8 cellular contexts compared by ENCODE assay signal in genomic region chr1:15834406-15835204, GRCh38. TPM values are rescaled to one million over a fixed set of nuclear protein-coding genes. Genes with fewer than 3 reads are reported as not detected.
DNase-seq lines count a peak whose midpoint lies in the region; ATAC-seq, FAIRE-seq and TF ChIP-seq lines count a peak whose summit lies in the region.

No MANE protein-coding gene starts in this region.

- H3K36me3 ChIP-seq in astrocyte (ENCODE audit: insufficient read depth, low read length) (no peaks in the 10 kb centered on the region), hepatocyte (replicated peaks; ENCODE audit: insufficient read depth, low read depth) (no peaks in the 10 kb centered on the region)

- peaks cover 3% of the 10 kb centered on the region for H3K36me3 Mint-ChIP-seq in astrocyte (ENCODE audit: low read depth, unreplicated experiment)

- 1% methylated on average over 64 of the region's 77 CpGs for WGBS in hepatocyte (ENCODE audit: low lambda C conversion rate, missing lambda C conversion rate)

- H2AFZ ChIP-seq in astrocyte (ENCODE audit: low read depth, low read length) (peak overlapping the region; percentile 73), hepatocyte (peak overlapping the region; percentile 47)

- H3K27ac Mint-ChIP-seq in astrocyte (ENCODE audit: unreplicated experiment), result peak overlapping the region; percentile 98

- ATAC-seq in GM18502 (IDR thresholded peaks at IDR 0.05; ENCODE audit: poor library complexity, unreplicated experiment) (peak; percentile 52), HG02970 (IDR thresholded peaks at IDR 0.05; ENCODE audit: low FRiP score, unreplicated experiment) (peak; percentile 42)

- peak overlapping the region; percentile 97 for H3K4me2 ChIP-seq in astrocyte (ENCODE audit: low read length)
- H3K4me2 ChIP-seq in hepatocyte, result peak overlapping the region; percentile 89

- H4K20me1 ChIP-seq in astrocyte (ENCODE audit: insufficient read depth, low read length) (no peaks in the 10 kb centered on the region), hepatocyte (ENCODE audit: insufficient read depth, poor library complexity, severe bottlenecking) (no peaks in the 10 kb centered on the region)

- FAIRE-seq in astrocyte (lab: Jason Lieb, UNC) (no peak), D721Med (lab: Jason Lieb, UNC) (no peak)

- H3K9me3 ChIP-seq in astrocyte (ENCODE audit: insufficient read depth, low read depth, low read length) (no peaks in the 10 kb centered on the region), hepatocyte (ENCODE audit: low read depth) (no peaks in the 10 kb centered on the region)

- DNase-seq in NCI-H2029 (lab: John Stamatoyannopoulos, UW), result peak; percentile 94
- DNase-seq in T-helper 22 cell (ENCODE audit: low read depth), result peak; percentile 80
- DNase-seq in astrocyte (ENCODE audit: low read depth), result peak; percentile 91
- peak; percentile 95 for DNase-seq in hepatocyte (ENCODE audit: low spot score)
- peak; percentile 97 for DNase-seq in retina
- DNase-seq in D721Med (ENCODE audit: insufficient read length, low spot score), result no peak

- peak overlapping the region; percentile 94 for H3K4me3 ChIP-seq in astrocyte (ENCODE audit: insufficient read depth, low read depth, low read length)
- peak overlapping the region; percentile 76 for H3K4me3 ChIP-seq in hepatocyte

- H3K27ac ChIP-seq in astrocyte (ENCODE audit: low read depth, low read length) (peak overlapping the region; percentile 98), hepatocyte (peak overlapping the region; percentile 99)

- peaks cover 10% of the 10 kb centered on the region for H3K4me1 Mint-ChIP-seq in astrocyte (ENCODE audit: low read depth, unreplicated experiment)

- peak overlapping the region; percentile 97 for H3K9ac ChIP-seq in astrocyte (ENCODE audit: low read length)

- no peaks in the 10 kb centered on the region for H3K9me2 ChIP-seq in hepatocyte (replicated peaks; ENCODE audit: insufficient read depth)

- no peaks in the 10 kb centered on the region for H3K27me3 Mint-ChIP-seq in astrocyte (ENCODE audit: low read depth, unreplicated experiment)

- TF ChIP-seq CTCF in astrocyte (IDR thresholded peaks at IDR 0.05; ENCODE audit: insufficient read depth, low read depth, low read length) (no peak), hepatocyte (IDR thresholded peaks at IDR 0.05; ENCODE audit: poor library complexity) (no peak), D721Med (IDR thresholded peaks at IDR 0.05; ENCODE audit: insufficient read depth, missing control alignments) (no peak)

- H3K4me3 Mint-ChIP-seq in astrocyte (ENCODE audit: unreplicated experiment), result peak overlapping the region; percentile 93

- H3K9me3 Mint-ChIP-seq in astrocyte (ENCODE audit: unreplicated experiment), result no peaks in the 10 kb centered on the region

- no peaks in the 10 kb centered on the region for H3K27me3 ChIP-seq in astrocyte (ENCODE audit: insufficient read depth, low read length)
- H3K27me3 ChIP-seq in hepatocyte, result no peaks in the 10 kb centered on the region

- H3K4me1 ChIP-seq in astrocyte (ENCODE audit: insufficient read depth, low read length), result no peaks in the 10 kb centered on the region
- H3K4me1 ChIP-seq in hepatocyte (ENCODE audit: insufficient read depth), result peaks cover 7% of the 10 kb centered on the region

- H3K79me2 ChIP-seq in astrocyte (ENCODE audit: insufficient read depth, low read length) (peaks cover 12% of the 10 kb centered on the region), hepatocyte (peaks cover 32% of the 10 kb centered on the region)

RNA-seq across cellular contexts. Expression of gene SPEN, which starts 12.9 kb away (rescaled TPM):
- total RNA-seq in astrocyte, result 33.2 and 35.0 TPM in 2 replicates
- 23.7 and 25.9 TPM in 2 replicates for total RNA-seq in hepatocyte
- 22.7 and 24.3 TPM in 2 replicates for polyA plus RNA-seq in hepatocyte

RNA-seq across cellular contexts. Expression of gene UQCRHL, which starts 27.2 kb away (rescaled TPM):
- total RNA-seq in astrocyte (1.3 and 1.7 TPM in 2 replicates), hepatocyte (2.0 and 2.6 TPM in 2 replicates)
- polyA plus RNA-seq in hepatocyte, result 1.0 and 1.8 TPM in 2 replicates
